Comparison of ENCODE assay signal across 2 cellular contexts in the genomic region with DNA sequence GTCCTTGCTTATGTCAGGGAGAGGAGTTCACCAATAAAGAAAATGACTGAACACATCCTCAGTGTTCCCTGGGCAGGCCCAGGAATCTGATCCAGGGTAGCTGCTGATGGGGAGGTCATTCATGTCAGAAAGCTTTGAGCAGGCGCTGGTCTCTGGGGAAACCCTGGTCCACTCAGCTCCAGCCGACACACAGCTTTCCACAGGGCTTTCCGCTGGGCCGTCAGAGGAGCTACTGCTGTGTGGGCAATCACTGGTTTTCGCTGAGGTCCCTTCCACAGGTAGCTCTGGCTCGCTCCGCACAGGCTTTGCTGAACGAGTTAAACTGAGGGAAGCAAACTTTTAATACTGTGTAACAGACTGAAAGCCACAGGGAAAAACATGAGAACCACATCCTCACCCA.
TF ChIP-seq lines count a peak whose summit lies in the region.

No MANE protein-coding gene starts in this region.

TF ChIP-seq in endothelial cell of umbilical vein, 7 proteins besides CTCF, POLR2A, EP300 and RAD21:
- TF ChIP-seq JUN (IDR thresholded peaks at IDR 0.05; ENCODE audit: borderline replicate concordance, insufficient read depth, insufficient read length, low read depth) (no peak), MYC (IDR thresholded peaks at IDR 0.05; ENCODE audit: low read depth, low read length) (no peak), EZH2 (IDR thresholded peaks at IDR 0.05; ENCODE audit: borderline replicate concordance, low read depth, low read length, severe bottlenecking) (no peak), GATA2 (IDR thresholded peaks at IDR 0.05; ENCODE audit: insufficient read depth, insufficient read length, low read depth, low read length) (no peak)

TF ChIP-seq in GM23338, 12 proteins besides CTCF, POLR2A, EP300 and RAD21:
- TF ChIP-seq POLR2AphosphoS5 (IDR thresholded peaks at IDR 0.05; ENCODE audit: low read depth) (no peak), ZNF114 (CRISPR knock-in tag; IDR thresholded peaks at IDR 0.05) (no peak), CREB1 (CRISPR knock-in tag; IDR thresholded peaks at IDR 0.05; ENCODE audit: low read depth) (no peak), EZH2phosphoT487 (IDR thresholded peaks at IDR 0.05; ENCODE audit: unreplicated experiment) (no peak), ZNF331 (CRISPR knock-in tag; IDR thresholded peaks at IDR 0.05; ENCODE audit: low read depth) (no peak), STAT1 (IDR thresholded peaks at IDR 0.05; ENCODE audit: unreplicated experiment) (no peak), NANOG (IDR thresholded peaks at IDR 0.05; ENCODE audit: borderline replicate concordance) (no peak)
- TF ChIP-seq, protein P1, sequence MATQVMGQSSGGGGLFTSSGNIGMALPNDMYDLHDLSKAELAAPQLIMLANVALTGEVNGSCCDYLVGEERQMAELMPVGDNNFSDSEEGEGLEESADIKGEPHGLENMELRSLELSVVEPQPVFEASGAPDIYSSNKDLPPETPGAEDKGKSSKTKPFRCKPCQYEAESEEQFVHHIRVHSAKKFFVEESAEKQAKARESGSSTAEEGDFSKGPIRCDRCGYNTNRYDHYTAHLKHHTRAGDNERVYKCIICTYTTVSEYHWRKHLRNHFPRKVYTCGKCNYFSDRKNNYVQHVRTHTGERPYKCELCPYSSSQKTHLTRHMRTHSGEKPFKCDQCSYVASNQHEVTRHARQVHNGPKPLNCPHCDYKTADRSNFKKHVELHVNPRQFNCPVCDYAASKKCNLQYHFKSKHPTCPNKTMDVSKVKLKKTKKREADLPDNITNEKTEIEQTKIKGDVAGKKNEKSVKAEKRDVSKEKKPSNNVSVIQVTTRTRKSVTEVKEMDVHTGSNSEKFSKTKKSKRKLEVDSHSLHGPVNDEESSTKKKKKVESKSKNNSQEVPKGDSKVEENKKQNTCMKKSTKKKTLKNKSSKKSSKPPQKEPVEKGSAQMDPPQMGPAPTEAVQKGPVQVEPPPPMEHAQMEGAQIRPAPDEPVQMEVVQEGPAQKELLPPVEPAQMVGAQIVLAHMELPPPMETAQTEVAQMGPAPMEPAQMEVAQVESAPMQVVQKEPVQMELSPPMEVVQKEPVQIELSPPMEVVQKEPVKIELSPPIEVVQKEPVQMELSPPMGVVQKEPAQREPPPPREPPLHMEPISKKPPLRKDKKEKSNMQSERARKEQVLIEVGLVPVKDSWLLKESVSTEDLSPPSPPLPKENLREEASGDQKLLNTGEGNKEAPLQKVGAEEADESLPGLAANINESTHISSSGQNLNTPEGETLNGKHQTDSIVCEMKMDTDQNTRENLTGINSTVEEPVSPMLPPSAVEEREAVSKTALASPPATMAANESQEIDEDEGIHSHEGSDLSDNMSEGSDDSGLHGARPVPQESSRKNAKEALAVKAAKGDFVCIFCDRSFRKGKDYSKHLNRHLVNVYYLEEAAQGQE (IDR thresholded peaks at IDR 0.05; ENCODE audit: unreplicated experiment), result no peak
- TF ChIP-seq, protein P2, sequence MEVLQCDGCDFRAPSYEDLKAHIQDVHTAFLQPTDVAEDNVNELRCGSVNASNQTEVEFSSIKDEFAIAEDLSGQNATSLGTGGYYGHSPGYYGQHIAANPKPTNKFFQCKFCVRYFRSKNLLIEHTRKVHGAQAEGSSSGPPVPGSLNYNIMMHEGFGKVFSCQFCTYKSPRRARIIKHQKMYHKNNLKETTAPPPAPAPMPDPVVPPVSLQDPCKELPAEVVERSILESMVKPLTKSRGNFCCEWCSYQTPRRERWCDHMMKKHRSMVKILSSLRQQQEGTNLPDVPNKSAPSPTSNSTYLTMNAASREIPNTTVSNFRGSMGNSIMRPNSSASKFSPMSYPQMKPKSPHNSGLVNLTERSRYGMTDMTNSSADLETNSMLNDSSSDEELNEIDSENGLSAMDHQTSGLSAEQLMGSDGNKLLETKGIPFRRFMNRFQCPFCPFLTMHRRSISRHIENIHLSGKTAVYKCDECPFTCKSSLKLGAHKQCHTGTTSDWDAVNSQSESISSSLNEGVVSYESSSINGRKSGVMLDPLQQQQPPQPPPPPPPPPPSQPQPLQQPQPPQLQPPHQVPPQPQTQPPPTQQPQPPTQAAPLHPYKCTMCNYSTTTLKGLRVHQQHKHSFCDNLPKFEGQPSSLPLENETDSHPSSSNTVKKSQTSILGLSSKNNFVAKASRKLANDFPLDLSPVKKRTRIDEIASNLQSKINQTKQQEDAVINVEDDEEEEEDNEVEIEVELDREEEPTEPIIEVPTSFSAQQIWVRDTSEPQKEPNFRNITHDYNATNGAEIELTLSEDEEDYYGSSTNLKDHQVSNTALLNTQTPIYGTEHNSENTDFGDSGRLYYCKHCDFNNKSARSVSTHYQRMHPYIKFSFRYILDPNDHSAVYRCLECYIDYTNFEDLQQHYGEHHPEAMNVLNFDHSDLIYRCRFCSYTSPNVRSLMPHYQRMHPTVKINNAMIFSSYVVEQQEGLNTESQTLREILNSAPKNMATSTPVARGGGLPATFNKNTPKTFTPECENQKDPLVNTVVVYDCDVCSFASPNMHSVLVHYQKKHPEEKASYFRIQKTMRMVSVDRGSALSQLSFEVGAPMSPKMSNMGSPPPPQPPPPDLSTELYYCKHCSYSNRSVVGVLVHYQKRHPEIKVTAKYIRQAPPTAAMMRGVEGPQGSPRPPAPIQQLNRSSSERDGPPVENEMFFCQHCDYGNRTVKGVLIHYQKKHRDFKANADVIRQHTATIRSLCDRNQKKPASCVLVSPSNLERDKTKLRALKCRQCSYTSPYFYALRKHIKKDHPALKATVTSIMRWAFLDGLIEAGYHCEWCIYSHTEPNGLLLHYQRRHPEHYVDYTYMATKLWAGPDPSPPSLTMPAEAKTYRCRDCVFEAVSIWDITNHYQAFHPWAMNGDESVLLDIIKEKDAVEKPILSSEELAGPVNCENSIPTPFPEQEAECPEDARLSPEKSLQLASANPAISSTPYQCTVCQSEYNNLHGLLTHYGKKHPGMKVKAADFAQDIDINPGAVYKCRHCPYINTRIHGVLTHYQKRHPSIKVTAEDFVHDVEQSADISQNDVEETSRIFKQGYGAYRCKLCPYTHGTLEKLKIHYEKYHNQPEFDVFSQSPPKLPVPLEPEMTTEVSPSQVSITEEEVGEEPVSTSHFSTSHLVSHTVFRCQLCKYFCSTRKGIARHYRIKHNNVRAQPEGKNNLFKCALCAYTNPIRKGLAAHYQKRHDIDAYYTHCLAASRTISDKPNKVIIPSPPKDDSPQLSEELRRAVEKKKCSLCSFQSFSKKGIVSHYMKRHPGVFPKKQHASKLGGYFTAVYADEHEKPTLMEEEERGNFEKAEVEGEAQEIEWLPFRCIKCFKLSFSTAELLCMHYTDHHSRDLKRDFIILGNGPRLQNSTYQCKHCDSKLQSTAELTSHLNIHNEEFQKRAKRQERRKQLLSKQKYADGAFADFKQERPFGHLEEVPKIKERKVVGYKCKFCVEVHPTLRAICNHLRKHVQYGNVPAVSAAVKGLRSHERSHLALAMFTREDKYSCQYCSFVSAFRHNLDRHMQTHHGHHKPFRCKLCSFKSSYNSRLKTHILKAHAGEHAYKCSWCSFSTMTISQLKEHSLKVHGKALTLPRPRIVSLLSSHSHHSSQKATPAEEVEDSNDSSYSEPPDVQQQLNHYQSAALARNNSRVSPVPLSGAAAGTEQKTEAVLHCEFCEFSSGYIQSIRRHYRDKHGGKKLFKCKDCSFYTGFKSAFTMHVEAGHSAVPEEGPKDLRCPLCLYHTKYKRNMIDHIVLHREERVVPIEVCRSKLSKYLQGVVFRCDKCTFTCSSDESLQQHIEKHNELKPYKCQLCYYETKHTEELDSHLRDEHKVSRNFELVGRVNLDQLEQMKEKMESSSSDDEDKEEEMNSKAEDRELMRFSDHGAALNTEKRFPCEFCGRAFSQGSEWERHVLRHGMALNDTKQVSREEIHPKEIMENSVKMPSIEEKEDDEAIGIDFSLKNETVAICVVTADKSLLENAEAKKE (CRISPR knock-in tag; IDR thresholded peaks at IDR 0.05), result no peak
